In genomic region chr2:179606141-179606540, GRCh38 we compare ENCODE assay signal across 2 cellular contexts.
TF ChIP-seq lines count a peak whose summit lies in the region.

No MANE protein-coding gene starts in this region.

TF ChIP-seq in SK-N-SH treated with all-trans-retinoic acid at 6 μM for 48 hours, 23 proteins besides CTCF, POLR2A, EP300 and RAD21 (continued from another document):
- TF ChIP-seq, protein P1, sequence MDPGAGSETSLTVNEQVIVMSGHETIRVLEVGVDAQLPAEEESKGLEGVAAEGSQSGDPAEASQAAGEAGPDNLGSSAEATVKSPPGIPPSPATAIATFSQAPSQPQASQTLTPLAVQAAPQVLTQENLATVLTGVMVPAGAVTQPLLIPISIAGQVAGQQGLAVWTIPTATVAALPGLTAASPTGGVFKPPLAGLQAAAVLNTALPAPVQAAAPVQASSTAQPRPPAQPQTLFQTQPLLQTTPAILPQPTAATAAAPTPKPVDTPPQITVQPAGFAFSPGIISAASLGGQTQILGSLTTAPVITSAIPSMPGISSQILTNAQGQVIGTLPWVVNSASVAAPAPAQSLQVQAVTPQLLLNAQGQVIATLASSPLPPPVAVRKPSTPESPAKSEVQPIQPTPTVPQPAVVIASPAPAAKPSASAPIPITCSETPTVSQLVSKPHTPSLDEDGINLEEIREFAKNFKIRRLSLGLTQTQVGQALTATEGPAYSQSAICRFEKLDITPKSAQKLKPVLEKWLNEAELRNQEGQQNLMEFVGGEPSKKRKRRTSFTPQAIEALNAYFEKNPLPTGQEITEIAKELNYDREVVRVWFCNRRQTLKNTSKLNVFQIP (CRISPR knock-in tag; IDR thresholded peaks at IDR 0.05; ENCODE audit: borderline replicate concordance, low read depth) = no peak
- TF ChIP-seq ZNF8 (CRISPR knock-in tag; IDR thresholded peaks at IDR 0.05) = no peak
TF ChIP-seq in SK-N-SH treated with all-trans-retinoic acid at 6 μM for 48 hours: peak in this region for 0.

TF ChIP-seq in SK-N-SH, 30 proteins besides CTCF, POLR2A, EP300 and RAD21 (continued from another document):
- TF ChIP-seq TAF1 (IDR thresholded peaks at IDR 0.05; ENCODE audit: borderline replicate concordance, low read depth, low read length) = no peak
